9 cellular contexts compared by ENCODE assay signal in the genomic region with DNA sequence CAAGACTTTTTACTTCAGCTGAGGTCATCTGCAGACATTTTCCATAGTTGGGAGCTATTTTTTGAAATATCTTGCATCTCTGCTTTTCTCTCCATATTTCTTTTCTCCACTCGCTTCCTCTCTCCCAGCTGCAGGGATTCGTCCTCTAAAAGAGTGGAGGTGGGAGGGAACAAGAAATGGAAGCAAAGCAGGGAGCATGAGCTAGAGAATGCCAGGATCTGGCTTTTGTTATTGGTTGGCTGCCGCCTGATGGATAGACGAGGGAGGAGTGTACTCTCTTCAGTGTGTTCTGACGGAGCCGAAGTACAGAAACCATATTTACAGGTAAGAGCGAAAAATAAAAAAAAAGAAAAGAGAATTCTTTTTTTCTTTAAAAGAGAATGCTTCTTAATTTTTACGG. TPM values are rescaled to one million over a fixed set of nuclear protein-coding genes. Genes with fewer than 3 reads are reported as not detected.
DNase-seq lines count a peak whose midpoint lies in the region; ATAC-seq and TF ChIP-seq lines count a peak whose summit lies in the region.
"Had no signal": no experiment of that assay in that cellular context is flagged by ENCODE, and none has a peak within 500 bp of the region (broad histone marks: within the 10 kb centered on the region; RNA-seq: fewer than 3 reads in every experiment).

A gene with protein sequence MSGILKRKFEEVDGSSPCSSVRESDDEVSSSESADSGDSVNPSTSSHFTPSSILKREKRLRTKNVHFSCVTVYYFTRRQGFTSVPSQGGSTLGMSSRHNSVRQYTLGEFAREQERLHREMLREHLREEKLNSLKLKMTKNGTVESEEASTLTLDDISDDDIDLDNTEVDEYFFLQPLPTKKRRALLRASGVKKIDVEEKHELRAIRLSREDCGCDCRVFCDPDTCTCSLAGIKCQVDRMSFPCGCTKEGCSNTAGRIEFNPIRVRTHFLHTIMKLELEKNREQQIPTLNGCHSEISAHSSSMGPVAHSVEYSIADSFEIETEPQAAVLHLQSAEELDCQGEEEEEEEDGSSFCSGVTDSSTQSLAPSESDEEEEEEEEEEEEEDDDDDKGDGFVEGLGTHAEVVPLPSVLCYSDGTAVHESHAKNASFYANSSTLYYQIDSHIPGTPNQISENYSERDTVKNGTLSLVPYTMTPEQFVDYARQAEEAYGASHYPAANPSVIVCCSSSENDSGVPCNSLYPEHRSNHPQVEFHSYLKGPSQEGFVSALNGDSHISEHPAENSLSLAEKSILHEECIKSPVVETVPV (plus strand): TSS at position 282 of the 400 bp plus-strand sequence. CDS start 125,368 bp downstream, outside the sequence.

- no peaks in the 10 kb centered on the region for H3K36me3 Mint-ChIP-seq in WTC11

- no peaks in the 10 kb centered on the region for H3K9me3 Mint-ChIP-seq in WTC11

- H3K9ac ChIP-seq in MM.1S (ENCODE audit: low read length): no peak within 1 kb of the TSS
- H3K9ac ChIP-seq: BLaER1 had no signal

- H3K36me3 ChIP-seq in MG63 (no peaks in the 10 kb centered on the region), MM.1S (replicated peaks; ENCODE audit: insufficient read depth, low read length) (no peaks in the 10 kb centered on the region)
- H3K36me3 ChIP-seq: BLaER1 had no signal

- POLR2A ChIA-PET in WTC11 (lab: Charles Lee): interaction anchor here (0.9 to 1.1 kb wide), 2 partner anchors 325 to 342 kb away, joined by 3 read pairs; a partner anchor contains a TSS

- H3K9me3 ChIP-seq in MG63 (no peaks in the 10 kb centered on the region), MM.1S (replicated peaks; ENCODE audit: insufficient read depth, low read length) (no peaks in the 10 kb centered on the region)
- H3K9me3 ChIP-seq: BLaER1 had no signal

- intact Hi-C loops in head of caudate nucleus (cut with DNase I): no loop called here

- peak within 1 kb of the TSS; percentile 94 for H3K27ac Mint-ChIP-seq in WTC11

- H3K27me3 Mint-ChIP-seq in WTC11 (ENCODE audit: low read depth): no peaks in the 10 kb centered on the region

- peak; percentile 100 for ATAC-seq in WTC11
- peak; percentile 99 for ATAC-seq in omental fat pad (ENCODE audit: low FRiP score)
- ATAC-seq in GM21390 (IDR thresholded peaks at IDR 0.05; ENCODE audit: unreplicated experiment): no peak

- H3F3A ChIP-seq in MM.1S (ENCODE audit: insufficient read depth, low read length): no peaks in the 10 kb centered on the region

- H3K9me2 ChIP-seq in MM.1S (replicated peaks; ENCODE audit: insufficient read depth, low read length): no peaks in the 10 kb centered on the region

- H3K27ac ChIP-seq in MM.1S (ENCODE audit: low read length): no peak within 1 kb of the TSS
- H3K27ac ChIP-seq: BLaER1 had no signal

- H3K27me3 ChIP-seq in MG63: peaks cover 16% of the 10 kb centered on the region
- H3K27me3 ChIP-seq in MM.1S (replicated peaks; ENCODE audit: insufficient read depth, low read length): no peaks in the 10 kb centered on the region
- H3K27me3 ChIP-seq: BLaER1 had no signal

- DNase-seq in A172 (ENCODE audit: low spot score) (peak; percentile 92), MG63 (peak; percentile 50), WTC11 (ENCODE audit: low spot score) (peak; percentile 60), head of caudate nucleus (peak; percentile 42 to 94 (median 82)), omental fat pad (ENCODE audit: low spot score) (no peak), MM.1S (no peak)
- DNase-seq in stimulated activated naive CD4-positive, alpha-beta T cell (lab: John Stamatoyannopoulos, UW): no peak

- H3K4me2 ChIP-seq in MM.1S (ENCODE audit: low read depth, low read length): no peak within 1 kb of the TSS
- H3K4me2 ChIP-seq: BLaER1 had no signal

- no peaks in the 10 kb centered on the region for H3K4me1 ChIP-seq in MM.1S (ENCODE audit: low read length)
- H3K4me1 ChIP-seq: BLaER1 had no signal

- H3K4me1 Mint-ChIP-seq in WTC11: peaks cover 46% of the 10 kb centered on the region

- no peaks in the 10 kb centered on the region for H3K79me2 ChIP-seq in MM.1S (ENCODE audit: low read length)

- no peak within 1 kb of the TSS for H2AFZ ChIP-seq in MM.1S (ENCODE audit: low read length)

- TF ChIP-seq CTCF in WTC11 (IDR thresholded peaks at IDR 0.05): no peak
- TF ChIP-seq CTCF in omental fat pad (IDR thresholded peaks at IDR 0.05): no peak
- no peak for TF ChIP-seq CTCF in MM.1S (IDR thresholded peaks at IDR 0.05; ENCODE audit: low read length)

- CTCF ChIA-PET in WTC11 (lab: Charles Lee): interaction anchor here (0.5 to 1.9 kb wide), 9 partner anchors 33 to 405 kb away, joined by 3 to 7 read pairs (median 4); a partner anchor contains a TSS

- H4K20me1 ChIP-seq in MM.1S (ENCODE audit: insufficient read depth, low read length): no peaks in the 10 kb centered on the region
- H4K20me1 ChIP-seq: BLaER1 had no signal

- H3K4me3 Mint-ChIP-seq in WTC11: peak within 1 kb of the TSS; percentile 86

- H3K4me3 ChIP-seq in MG63: peak within 1 kb of the TSS; percentile 31
- H3K4me3 ChIP-seq in MM.1S (ENCODE audit: low read length): no peak within 1 kb of the TSS
- H3K4me3 ChIP-seq: BLaER1 had no signal

TF ChIP-seq in WTC11, 78 proteins besides CTCF, POLR2A, EP300 and RAD21 (continues in another document):
- no peak for TF ChIP-seq GABPB1 (CRISPR knock-in tag; IDR thresholded peaks at IDR 0.05)
- TF ChIP-seq, protein P1, sequence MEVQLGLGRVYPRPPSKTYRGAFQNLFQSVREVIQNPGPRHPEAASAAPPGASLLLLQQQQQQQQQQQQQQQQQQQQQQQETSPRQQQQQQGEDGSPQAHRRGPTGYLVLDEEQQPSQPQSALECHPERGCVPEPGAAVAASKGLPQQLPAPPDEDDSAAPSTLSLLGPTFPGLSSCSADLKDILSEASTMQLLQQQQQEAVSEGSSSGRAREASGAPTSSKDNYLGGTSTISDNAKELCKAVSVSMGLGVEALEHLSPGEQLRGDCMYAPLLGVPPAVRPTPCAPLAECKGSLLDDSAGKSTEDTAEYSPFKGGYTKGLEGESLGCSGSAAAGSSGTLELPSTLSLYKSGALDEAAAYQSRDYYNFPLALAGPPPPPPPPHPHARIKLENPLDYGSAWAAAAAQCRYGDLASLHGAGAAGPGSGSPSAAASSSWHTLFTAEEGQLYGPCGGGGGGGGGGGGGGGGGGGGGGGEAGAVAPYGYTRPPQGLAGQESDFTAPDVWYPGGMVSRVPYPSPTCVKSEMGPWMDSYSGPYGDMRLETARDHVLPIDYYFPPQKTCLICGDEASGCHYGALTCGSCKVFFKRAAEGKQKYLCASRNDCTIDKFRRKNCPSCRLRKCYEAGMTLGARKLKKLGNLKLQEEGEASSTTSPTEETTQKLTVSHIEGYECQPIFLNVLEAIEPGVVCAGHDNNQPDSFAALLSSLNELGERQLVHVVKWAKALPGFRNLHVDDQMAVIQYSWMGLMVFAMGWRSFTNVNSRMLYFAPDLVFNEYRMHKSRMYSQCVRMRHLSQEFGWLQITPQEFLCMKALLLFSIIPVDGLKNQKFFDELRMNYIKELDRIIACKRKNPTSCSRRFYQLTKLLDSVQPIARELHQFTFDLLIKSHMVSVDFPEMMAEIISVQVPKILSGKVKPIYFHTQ (CRISPR knock-in tag; IDR thresholded peaks at IDR 0.05): no peak
- TF ChIP-seq PRRX2 (CRISPR knock-in tag; IDR thresholded peaks at IDR 0.05): no peak
- TF ChIP-seq, protein P2, sequence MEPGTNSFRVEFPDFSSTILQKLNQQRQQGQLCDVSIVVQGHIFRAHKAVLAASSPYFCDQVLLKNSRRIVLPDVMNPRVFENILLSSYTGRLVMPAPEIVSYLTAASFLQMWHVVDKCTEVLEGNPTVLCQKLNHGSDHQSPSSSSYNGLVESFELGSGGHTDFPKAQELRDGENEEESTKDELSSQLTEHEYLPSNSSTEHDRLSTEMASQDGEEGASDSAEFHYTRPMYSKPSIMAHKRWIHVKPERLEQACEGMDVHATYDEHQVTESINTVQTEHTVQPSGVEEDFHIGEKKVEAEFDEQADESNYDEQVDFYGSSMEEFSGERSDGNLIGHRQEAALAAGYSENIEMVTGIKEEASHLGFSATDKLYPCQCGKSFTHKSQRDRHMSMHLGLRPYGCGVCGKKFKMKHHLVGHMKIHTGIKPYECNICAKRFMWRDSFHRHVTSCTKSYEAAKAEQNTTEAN (CRISPR knock-in tag; IDR thresholded peaks at IDR 0.05): no peak
- no peak for TF ChIP-seq FOXP1 (CRISPR knock-in tag; IDR thresholded peaks at IDR 0.05; ENCODE audit: borderline replicate concordance)
- TF ChIP-seq TEAD1 (CRISPR knock-in tag; IDR thresholded peaks at IDR 0.05): no peak
- no peak for TF ChIP-seq MYBL2 (CRISPR knock-in tag; IDR thresholded peaks at IDR 0.05)
- TF ChIP-seq GRHL2 (CRISPR knock-in tag; IDR thresholded peaks at IDR 0.05; ENCODE audit: insufficient replicate concordance, severe bottlenecking): no peak
- TF ChIP-seq, protein P3, sequence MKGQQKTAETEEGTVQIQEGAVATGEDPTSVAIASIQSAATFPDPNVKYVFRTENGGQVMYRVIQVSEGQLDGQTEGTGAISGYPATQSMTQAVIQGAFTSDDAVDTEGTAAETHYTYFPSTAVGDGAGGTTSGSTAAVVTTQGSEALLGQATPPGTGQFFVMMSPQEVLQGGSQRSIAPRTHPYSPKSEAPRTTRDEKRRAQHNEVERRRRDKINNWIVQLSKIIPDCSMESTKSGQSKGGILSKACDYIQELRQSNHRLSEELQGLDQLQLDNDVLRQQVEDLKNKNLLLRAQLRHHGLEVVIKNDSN (CRISPR knock-in tag; IDR thresholded peaks at IDR 0.05): no peak
- no peak for TF ChIP-seq MXD4 (CRISPR knock-in tag; IDR thresholded peaks at IDR 0.05; ENCODE audit: borderline replicate concordance)
- TF ChIP-seq, protein P4, sequence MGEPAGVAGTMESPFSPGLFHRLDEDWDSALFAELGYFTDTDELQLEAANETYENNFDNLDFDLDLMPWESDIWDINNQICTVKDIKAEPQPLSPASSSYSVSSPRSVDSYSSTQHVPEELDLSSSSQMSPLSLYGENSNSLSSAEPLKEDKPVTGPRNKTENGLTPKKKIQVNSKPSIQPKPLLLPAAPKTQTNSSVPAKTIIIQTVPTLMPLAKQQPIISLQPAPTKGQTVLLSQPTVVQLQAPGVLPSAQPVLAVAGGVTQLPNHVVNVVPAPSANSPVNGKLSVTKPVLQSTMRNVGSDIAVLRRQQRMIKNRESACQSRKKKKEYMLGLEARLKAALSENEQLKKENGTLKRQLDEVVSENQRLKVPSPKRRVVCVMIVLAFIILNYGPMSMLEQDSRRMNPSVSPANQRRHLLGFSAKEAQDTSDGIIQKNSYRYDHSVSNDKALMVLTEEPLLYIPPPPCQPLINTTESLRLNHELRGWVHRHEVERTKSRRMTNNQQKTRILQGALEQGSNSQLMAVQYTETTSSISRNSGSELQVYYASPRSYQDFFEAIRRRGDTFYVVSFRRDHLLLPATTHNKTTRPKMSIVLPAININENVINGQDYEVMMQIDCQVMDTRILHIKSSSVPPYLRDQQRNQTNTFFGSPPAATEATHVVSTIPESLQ (CRISPR knock-in tag; IDR thresholded peaks at IDR 0.05): no peak
- TF ChIP-seq ZNF121 (CRISPR knock-in tag; IDR thresholded peaks at IDR 0.05): no peak
- TF ChIP-seq ZBTB21 (CRISPR knock-in tag; IDR thresholded peaks at IDR 0.05; ENCODE audit: borderline replicate concordance): no peak

RNA-seq across cellular contexts. Expression of the gene that starts here (rescaled TPM):
- 2.8 and 4.0 TPM in 2 replicates for total RNA-seq in A172 (2014; rRNA removed; shearing (Covaris generic))
- total RNA-seq in MG63 (2014; rRNA removed; shearing (Covaris generic); ENCODE audit: low replicate concordance): not detected in 2 replicates
- total RNA-seq in WTC11 (2021) (7.3 to 8.0 TPM (median 8.0 TPM) in 3 replicates), omental fat pad (1 to 10 TPM in 2 of 4 donors, under 1 TPM in 2; 0.12 to 1.5 (median 0.93) TPM)

Comparison
In these comparisons a context has a peak if more than half of its experiments do, and no peak if none do; other contexts are left out.
1. Peak in DNase-seq and H3K4me3 ChIP-seq in MG63; RNA of the gene not detected or under 1 TPM.
2. DNase-seq: peak in A172 (single experiment), WTC11 (single experiment) and head of caudate nucleus (42 of 42); none in omental fat pad (single experiment), stimulated activated naive CD4-positive, alpha-beta T cell (0 of 6) and MM.1S (single experiment).